Comparison of ENCODE assay signal across 8 cellular contexts in the genomic region with DNA sequence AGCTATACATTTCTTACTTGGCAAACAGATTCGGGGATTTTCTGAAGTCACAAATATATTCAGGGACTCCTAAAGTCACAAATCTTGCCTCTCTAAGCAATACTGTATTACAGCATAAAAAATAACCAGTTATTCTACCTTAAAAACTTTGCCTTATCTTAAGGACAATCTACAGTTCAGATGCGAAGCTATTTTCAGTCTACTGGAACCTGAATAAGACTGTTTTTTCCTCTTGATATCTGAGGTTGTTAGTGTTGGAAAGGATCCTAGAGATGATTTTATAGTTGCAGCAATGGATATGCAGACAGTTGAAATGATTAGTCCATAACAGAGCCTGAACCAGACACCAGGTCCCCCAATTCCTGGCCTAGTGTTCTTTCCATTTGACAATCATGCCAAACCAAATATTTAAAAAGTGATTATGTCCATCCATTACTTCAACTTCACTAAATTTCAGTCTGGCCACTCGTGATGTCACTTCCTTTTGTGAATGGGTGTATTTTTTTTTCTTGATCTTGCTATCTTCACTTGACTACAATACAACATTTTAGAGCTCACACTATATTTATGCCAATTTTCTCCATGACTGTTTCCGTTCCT. TPM values are rescaled to one million over a fixed set of nuclear protein-coding genes. Genes with fewer than 3 reads are reported as not detected.
DNase-seq lines count a peak whose midpoint lies in the region; ATAC-seq, FAIRE-seq and TF ChIP-seq lines count a peak whose summit lies in the region.

No MANE protein-coding gene starts in this region.

- no peak for FAIRE-seq in HepG2 (lab: Jason Lieb, UNC)

- POLR2A ChIA-PET in activated B cell treated with CpG ODN at 0.5 μM for 24 hours (lab: Charles Lee) = no interaction called here
- POLR2A ChIA-PET in HepG2 (lab: Yijun Ruan, JAX) = no interaction called here
- POLR2A ChIA-PET in RWPE1 (lab: Yijun Ruan, JAX; ENCODE audit: low non-redundant PET) = no interaction called here

- ATAC-seq in activated CD8-positive, alpha-beta memory T cell treated with anti-CD3 and anti-CD28 coated beads, Interleukin-2, amount 10 ng/mL, durations not matched to agents 7 days and 5 days = no peak
- no peak for ATAC-seq in activated B cell treated with CpG ODN at 0.5 μM for 24 hours (ENCODE audit: low read depth)
- ATAC-seq in right cardiac atrium = peak; percentile 42 to 77
- ATAC-seq in stimulated activated memory B cell treated with anti-CD40 and anti-IgM and Interleukin-4, amounts not matched to agents 10 μg/mL and 1 μg/mL and 100 μg/mL, for 72 hours = no peak
- no peak for ATAC-seq in HepG2

- intact Hi-C loops in activated B cell treated with CpG ODN at 0.5 μM for 24 hours (cut with micrococcal nuclease) (no loop called here), right cardiac atrium (cut with DNase I) (loop anchor here in 1 of 4 donors (5.0 kb wide), 1 partner anchor 194 kb away; the partner anchor contains the start of gene C15orf40), HepG2 (cut with micrococcal nuclease; ENCODE audit: unreplicated experiment) (loop anchor here (5.0 kb wide), 1 partner anchor 139 kb away; the partner anchor contains the start of gene BTBD1)

- peaks cover 38% of the 10 kb centered on the region for H3K27me3 Mint-ChIP-seq in activated CD8-positive, alpha-beta memory T cell treated with anti-CD3 and anti-CD28 coated beads, Interleukin-2, amount 10 ng/mL, durations not matched to agents 7 days and 5 days
- peaks cover 16% of the 10 kb centered on the region for H3K27me3 Mint-ChIP-seq in activated B cell treated with CpG ODN at 0.5 μM for 24 hours
- H3K27me3 Mint-ChIP-seq in stimulated activated memory B cell treated with anti-CD40 and anti-IgM and Interleukin-4, amounts not matched to agents 10 μg/mL and 1 μg/mL and 100 μg/mL, for 72 hours = peaks cover 28% of the 10 kb centered on the region

- H3K27me3 ChIP-seq in right cardiac atrium (ENCODE audit: control insufficient read depth, insufficient read depth) (no peaks in the 10 kb centered on the region), HepG2 (ENCODE audit: control insufficient read depth in 1 of 2, insufficient read depth in 2 of 2, low read length in 2 of 2) (peaks cover 3 to 35% of the 10 kb centered on the region in 2 experiments; a peak in 4 of 5 replicates)

- no peak overlapping the region for H3K4me2 ChIP-seq in HepG2 (ENCODE audit: low read depth, low read length)

- peak overlapping the region; percentile 79 for H3K4me3 ChIP-seq in right cardiac atrium (ENCODE audit: low read length)
- H3K4me3 ChIP-seq in HepG2 (replicated peaks in 1 of 3; ENCODE audit: insufficient read depth in 1 of 3, low read depth in 2 of 3, low read length in 3 of 3) = no peak overlapping the region

- no peak overlapping the region for H2AFZ ChIP-seq in HepG2 (ENCODE audit: low read length)

- no peak for TF ChIP-seq RAD21 in HepG2 (CRISPR knock-in tag; IDR thresholded peaks at IDR 0.05)

- in situ Hi-C loops in HepG2 (cut with HindIII; ENCODE audit: extremely low pct_ligation_motif_present, low pct_unique_long_range_greater_than_20kb) = no loop called here

- no peak for TF ChIP-seq CTCF in activated B cell treated with CpG ODN at 0.5 μM for 24 hours (IDR thresholded peaks at IDR 0.05)
- TF ChIP-seq CTCF in HepG2 (CRISPR knock-in tag; IDR thresholded peaks at IDR 0.05) = no peak
- TF ChIP-seq CTCF in RWPE1 (conservative IDR thresholded peaks at IDR 0.05; ENCODE audit: low read depth) = no peak

- peak overlapping the region; percentile 83 for H3K4me3 Mint-ChIP-seq in activated CD8-positive, alpha-beta memory T cell treated with anti-CD3 and anti-CD28 coated beads, Interleukin-2, amount 10 ng/mL, durations not matched to agents 7 days and 5 days
- peak overlapping the region; percentile 84 for H3K4me3 Mint-ChIP-seq in activated B cell treated with CpG ODN at 0.5 μM for 24 hours
- H3K4me3 Mint-ChIP-seq in stimulated activated memory B cell treated with anti-CD40 and anti-IgM and Interleukin-4, amounts not matched to agents 10 μg/mL and 1 μg/mL and 100 μg/mL, for 72 hours = peak overlapping the region; percentile 73

- H4K20me1 ChIP-seq in HepG2 (ENCODE audit: insufficient read depth, low read length) = no peaks in the 10 kb centered on the region

- H3K9me3 ChIP-seq in right cardiac atrium (ENCODE audit: control insufficient read depth, low read length) (no peaks in the 10 kb centered on the region), HepG2 (ENCODE audit: low read length) (no peaks in the 10 kb centered on the region)

- no peak overlapping the region for H3K27ac ChIP-seq in right cardiac atrium (ENCODE audit: low read length)
- no peak overlapping the region for H3K27ac ChIP-seq in HepG2 (ENCODE audit: extremely low read length, insufficient read depth, low read length)
- no peak overlapping the region for H3K27ac ChIP-seq in RWPE1

- H3K36me3 Mint-ChIP-seq in activated CD8-positive, alpha-beta memory T cell treated with anti-CD3 and anti-CD28 coated beads, Interleukin-2, amount 10 ng/mL, durations not matched to agents 7 days and 5 days = peaks cover 3% of the 10 kb centered on the region
- peaks cover 2% of the 10 kb centered on the region for H3K36me3 Mint-ChIP-seq in activated B cell treated with CpG ODN at 0.5 μM for 24 hours (ENCODE audit: low read depth)
- no peaks in the 10 kb centered on the region for H3K36me3 Mint-ChIP-seq in stimulated activated memory B cell treated with anti-CD40 and anti-IgM and Interleukin-4, amounts not matched to agents 10 μg/mL and 1 μg/mL and 100 μg/mL, for 72 hours

- no peak for DNase-seq in activated CD8-positive, alpha-beta memory T cell treated with anti-CD3 and anti-CD28 coated beads, Interleukin-2, amount 10 ng/mL, durations not matched to agents 7 days and 5 days
- DNase-seq in activated CD8-positive, alpha-beta memory T cell treated with anti-CD3 and anti-CD28 coated beads, Interleukin-2, amount 50 U/mL, for 4 hours = no peak
- DNase-seq in activated B cell treated with CpG ODN at 0.5 μM for 24 hours (no peak), right cardiac atrium (no peak), NCI-H2107 (lab: John Stamatoyannopoulos, UW) (no peak), HepG2 (ENCODE audit: low spot score) (no peak), RWPE1 (ENCODE audit: low spot score) (no peak)

- no peak for TF ChIP-seq POLR2A in HepG2 (IDR thresholded peaks at IDR 0.05; ENCODE audit: insufficient read depth in 1 of 2, low read depth in 2 of 2, low read length in 2 of 2)

- H3K4me1 ChIP-seq in right cardiac atrium (ENCODE audit: control insufficient read depth, insufficient read depth, low read length) (no peaks in the 10 kb centered on the region), HepG2 (ENCODE audit: insufficient read depth, low read length) (no peaks in the 10 kb centered on the region)

- 25% methylated on average over 4 of the region's 4 CpGs for WGBS in right cardiac atrium
- WGBS in HepG2 (ENCODE audit: low lambda C conversion rate) = 36% methylated on average over 4 of the region's 4 CpGs

- BruUV-seq in HepG2 (replicated peaks; lab: Mats Ljungman, UMichigan) = no TSS peak

- H3K79me2 ChIP-seq in HepG2 (ENCODE audit: insufficient read depth, low read length) = no peaks in the 10 kb centered on the region

- no peaks in the 10 kb centered on the region for H3K9me3 Mint-ChIP-seq in activated CD8-positive, alpha-beta memory T cell treated with anti-CD3 and anti-CD28 coated beads, Interleukin-2, amount 10 ng/mL, durations not matched to agents 7 days and 5 days (ENCODE audit: low read depth)
- H3K9me3 Mint-ChIP-seq in activated B cell treated with CpG ODN at 0.5 μM for 24 hours = no peaks in the 10 kb centered on the region
- no peaks in the 10 kb centered on the region for H3K9me3 Mint-ChIP-seq in stimulated activated memory B cell treated with anti-CD40 and anti-IgM and Interleukin-4, amounts not matched to agents 10 μg/mL and 1 μg/mL and 100 μg/mL, for 72 hours

- CTCF ChIA-PET in activated CD8-positive, alpha-beta memory T cell treated with anti-CD3 and anti-CD28 coated beads, Interleukin-2, amount 10 ng/mL, durations not matched to agents 7 days and 5 days (lab: Charles Lee) = interaction anchor here (1.0 kb wide), 2 partner anchors 139 to 665 kb away, joined by 3 read pairs; partner anchors contain the start of gene BTBD1
- CTCF ChIA-PET in activated B cell treated with CpG ODN at 0.5 μM for 24 hours (lab: Charles Lee) = no interaction called here
- CTCF ChIA-PET in HepG2 (lab: Yijun Ruan, JAX; ENCODE audit: low intra/inter-chr PET ratio, low total read pairs) = no interaction called here
- CTCF ChIA-PET in RWPE1 (lab: Yijun Ruan, JAX) = interaction anchor here (0.6 to 0.7 kb wide), 3 partner anchors 68 to 175 kb away, joined by 3 read pairs; no protein-coding TSS in a partner anchor

- no peaks in the 10 kb centered on the region for H3K36me3 ChIP-seq in HepG2 (replicated peaks in 1 of 2; ENCODE audit: control insufficient read depth in 1 of 2, insufficient read depth in 2 of 2, low read length in 2 of 2)

- peak overlapping the region; percentile 80 for H3K27ac Mint-ChIP-seq in activated CD8-positive, alpha-beta memory T cell treated with anti-CD3 and anti-CD28 coated beads, Interleukin-2, amount 10 ng/mL, durations not matched to agents 7 days and 5 days
- H3K27ac Mint-ChIP-seq in activated B cell treated with CpG ODN at 0.5 μM for 24 hours = no peak overlapping the region
- H3K27ac Mint-ChIP-seq in stimulated activated memory B cell treated with anti-CD40 and anti-IgM and Interleukin-4, amounts not matched to agents 10 μg/mL and 1 μg/mL and 100 μg/mL, for 72 hours = no peak overlapping the region

- H3K9ac ChIP-seq in HepG2 (ENCODE audit: insufficient read depth, low read depth, low read length) = no peak overlapping the region

- TF ChIP-seq EP300 in HepG2 (IDR thresholded peaks at IDR 0.05; ENCODE audit: low read depth in 2 of 2, low read length in 2 of 2) (no peak), HepG2 (CRISPR knock-in tag; IDR thresholded peaks at IDR 0.05; ENCODE audit: borderline replicate concordance) (no peak)

- peaks cover 11% of the 10 kb centered on the region for H3K4me1 Mint-ChIP-seq in activated CD8-positive, alpha-beta memory T cell treated with anti-CD3 and anti-CD28 coated beads, Interleukin-2, amount 10 ng/mL, durations not matched to agents 7 days and 5 days
- H3K4me1 Mint-ChIP-seq in activated B cell treated with CpG ODN at 0.5 μM for 24 hours = peaks cover 7% of the 10 kb centered on the region
- peaks cover 10% of the 10 kb centered on the region for H3K4me1 Mint-ChIP-seq in stimulated activated memory B cell treated with anti-CD40 and anti-IgM and Interleukin-4, amounts not matched to agents 10 μg/mL and 1 μg/mL and 100 μg/mL, for 72 hours

RNA-seq across cellular contexts. Expression of gene HDGFL3, which starts 1.8 kb away (rescaled TPM):
- 10 to 100 TPM; 20.4 to 91.0 TPM for total RNA-seq in activated CD8-positive, alpha-beta memory T cell treated with anti-CD3 and anti-CD28 coated beads, Interleukin-2, amount 10 ng/mL, durations not matched to agents 7 days and 5 days
- total RNA-seq in activated B cell treated with CpG ODN at 0.5 μM for 24 hours = 1.8 and 3.5 TPM in 2 replicates
- total RNA-seq in right cardiac atrium = 10 to 100 TPM; 34.1 to 45.2 (median 36.4) TPM
- 17.0 TPM for polyA plus RNA-seq in right cardiac atrium
- total RNA-seq in HepG2 (2016; rRNA removed; fragmentation: Illumina TruSeq; extraction: Trizol) = 0.07 and 0.09 TPM in 2 replicates
- total RNA-seq in HepG2 (2016; cell fraction: cytosol; rRNA removed; fragmentation: Illumina TruSeq; extraction: Trizol; ENCODE audit: low read depth) = 0.09 TPM in 1 of 2 replicates, not detected in the other
- total RNA-seq in HepG2 (2016; cell fraction: insoluble cytoplasmic fraction; rRNA removed; fragmentation: Illumina TruSeq; extraction: Trizol) = 0.41 and 0.49 TPM in 2 replicates
- total RNA-seq in HepG2 (2016; cell fraction: membrane; rRNA removed; fragmentation: Illumina TruSeq; extraction: Trizol) = 0.59 and 0.83 TPM in 2 replicates
- 0.25 and 0.31 TPM in 2 replicates for total RNA-seq in HepG2 (2016; cell fraction: nucleus; rRNA removed; fragmentation: Illumina TruSeq; extraction: Trizol)
- polyA plus RNA-seq in HepG2 (2011; rRNA removed) = 0.01 and 0.07 TPM in 2 replicates
- under 0.01 TPM in 2 replicates for polyA plus RNA-seq in HepG2 (2011; cell fraction: cytosol; rRNA removed)
- not detected in 2 replicates for polyA plus RNA-seq in HepG2 (2011; cell fraction: nucleus; rRNA removed)
- polyA plus RNA-seq in HepG2 (2012) = 0.05 and 0.17 TPM in 2 replicates
- 0.32 and 0.78 TPM in 2 replicates for polyA plus RNA-seq in HepG2 (2016; cell fraction: cytosol; fragmentation: Illumina TruSeq; extraction: Trizol; ENCODE audit: low read depth)
- polyA plus RNA-seq in HepG2 (2016; cell fraction: insoluble cytoplasmic fraction; fragmentation: Illumina TruSeq; extraction: Trizol; ENCODE audit: low read depth) = 0.28 and 0.44 TPM in 2 replicates
- 0.14 and 0.17 TPM in 2 replicates for polyA plus RNA-seq in HepG2 (2016; cell fraction: membrane; fragmentation: Illumina TruSeq; extraction: Trizol; ENCODE audit: low read depth)
- 0.03 and 0.19 TPM in 2 replicates for polyA plus RNA-seq in HepG2 (2016; cell fraction: nucleus; fragmentation: Illumina TruSeq; extraction: Trizol; ENCODE audit: insufficient read depth, low read depth)
- 2.6 TPM in 1 of 2 replicates, not detected in the other for polyA minus RNA-seq in HepG2 (2011; rRNA and poly(A)+ RNA removed; ENCODE audit: low replicate concordance)
- not detected in 2 replicates for polyA minus RNA-seq in HepG2 (2011; cell fraction: cytosol; rRNA and poly(A)+ RNA removed)
- polyA minus RNA-seq in HepG2 (2011; cell fraction: nucleus; rRNA and poly(A)+ RNA removed) = under 0.01 and 0.12 TPM in 2 replicates

Comparison
In these comparisons a context has a peak if more than half of its experiments do, and no peak if none do; other contexts are left out.
1. ATAC-seq: peak in right cardiac atrium (2 of 2); none in activated CD8-positive, alpha-beta memory T cell treated with anti-CD3 and anti-CD28 coated beads, Interleukin-2, amount 10 ng/mL, durations not matched to agents 7 days and 5 days (single experiment), activated B cell treated with CpG ODN at 0.5 μM for 24 hours (single experiment), stimulated activated memory B cell treated with anti-CD40 and anti-IgM and Interleukin-4, amounts not matched to agents 10 μg/mL and 1 μg/mL and 100 μg/mL, for 72 hours (single experiment) and HepG2 (single experiment).
2. CTCF ChIA-PET loops: an anchor here in activated CD8-positive, alpha-beta memory T cell treated with anti-CD3 and anti-CD28 coated beads, Interleukin-2, amount 10 ng/mL, durations not matched to agents 7 days and 5 days (1.0 kb wide) and RWPE1 (0.6 to 0.7 kb wide); none called in activated B cell treated with CpG ODN at 0.5 μM for 24 hours and HepG2.
3. Peak in every context shown above with its lines, with median percentiles within 50 percentile points of each other: H3K4me3 Mint-ChIP-seq.